23 cellular contexts compared by ENCODE assay signal in the genomic region with DNA sequence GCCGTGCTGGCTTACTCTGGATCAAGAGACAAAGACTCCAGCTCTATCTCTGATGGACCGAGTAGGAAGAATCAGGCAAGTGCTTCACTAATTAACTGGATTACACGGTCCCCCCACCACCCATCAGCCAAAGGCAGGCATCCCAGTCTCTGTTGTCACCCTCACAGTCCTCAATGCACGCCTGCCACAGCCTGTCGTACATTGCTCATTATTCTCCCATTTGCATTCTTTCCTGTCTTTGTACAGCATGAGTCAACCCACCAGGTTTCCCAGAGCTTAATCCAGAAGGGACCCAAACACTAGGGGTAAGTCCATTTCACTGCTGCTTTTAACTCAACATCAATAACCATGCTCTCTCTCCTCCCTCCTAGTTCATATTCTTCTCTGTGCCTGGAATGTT. TPM values are rescaled to one million over a fixed set of nuclear protein-coding genes. Genes with fewer than 3 reads are reported as not detected.
"Had no signal": no experiment of that assay in that cellular context is flagged by ENCODE, and none has a peak within 500 bp of the region (broad histone marks: within the 10 kb centered on the region; RNA-seq: fewer than 3 reads in every experiment).

No MANE protein-coding gene starts in this region.

- H3K27ac Mint-ChIP-seq: activated CD4-positive, alpha-beta T cell treated with anti-CD3 and anti-CD28 coated beads, Interleukin-2, amount 10 ng/mL, durations not matched to agents 24 days and 14 days; activated CD8-positive, alpha-beta T cell treated with anti-CD3 and anti-CD28 coated beads for 36 hours; activated naive CD8-positive, alpha-beta T cell treated with anti-CD3 and anti-CD28 coated beads, Interleukin-2, amount 10 ng/mL, durations not matched to agents 7 days and 5 days; activated T-helper 17 cell treated with anti-CD3 and anti-CD28 coated beads, Interleukin-2, amount 50 U/mL, for 72 hours; natural killer cell treated with Interleukin-12 subunit alpha and Interleukin-12 subunit beta and Interleukin-15 and Interleukin-18, amount 100 ng/mL, for 72 hours; T-cell had no signal

- H3K9me3 Mint-ChIP-seq: activated CD4-positive, alpha-beta T cell treated with anti-CD3 and anti-CD28 coated beads, Interleukin-2, amount 10 ng/mL, durations not matched to agents 24 days and 14 days; activated CD8-positive, alpha-beta T cell treated with anti-CD3 and anti-CD28 coated beads for 36 hours; activated naive CD8-positive, alpha-beta T cell treated with anti-CD3 and anti-CD28 coated beads, Interleukin-2, amount 10 ng/mL, durations not matched to agents 7 days and 5 days; activated T-helper 17 cell treated with anti-CD3 and anti-CD28 coated beads, Interleukin-2, amount 50 U/mL, for 72 hours; central memory CD8-positive, alpha-beta T cell; natural killer cell treated with Interleukin-12 subunit alpha and Interleukin-12 subunit beta and Interleukin-15 and Interleukin-18, amount 100 ng/mL, for 72 hours; T-cell had no signal

- H3K4me3 Mint-ChIP-seq: activated CD4-positive, alpha-beta T cell treated with anti-CD3 and anti-CD28 coated beads, Interleukin-2, amount 10 ng/mL, durations not matched to agents 24 days and 14 days; activated CD8-positive, alpha-beta T cell treated with anti-CD3 and anti-CD28 coated beads for 36 hours; activated naive CD8-positive, alpha-beta T cell treated with anti-CD3 and anti-CD28 coated beads, Interleukin-2, amount 10 ng/mL, durations not matched to agents 7 days and 5 days; activated T-helper 17 cell treated with anti-CD3 and anti-CD28 coated beads, Interleukin-2, amount 50 U/mL, for 72 hours; central memory CD8-positive, alpha-beta T cell; natural killer cell treated with Interleukin-12 subunit alpha and Interleukin-12 subunit beta and Interleukin-15 and Interleukin-18, amount 100 ng/mL, for 72 hours; T-cell had no signal

- H3K4me1 Mint-ChIP-seq: activated CD4-positive, alpha-beta T cell treated with anti-CD3 and anti-CD28 coated beads, Interleukin-2, amount 10 ng/mL, durations not matched to agents 24 days and 14 days; activated naive CD8-positive, alpha-beta T cell treated with anti-CD3 and anti-CD28 coated beads, Interleukin-2, amount 10 ng/mL, durations not matched to agents 7 days and 5 days; activated T-helper 17 cell treated with anti-CD3 and anti-CD28 coated beads, Interleukin-2, amount 50 U/mL, for 72 hours; central memory CD8-positive, alpha-beta T cell; T-cell had no signal

- H3K27me3 ChIP-seq: body of pancreas, colonic mucosa, sigmoid colon, thyroid gland had no signal

- ATAC-seq: activated CD8-positive, alpha-beta T cell treated with anti-CD3 and anti-CD28 coated beads for 36 hours; activated T-helper 17 cell treated with anti-CD3 and anti-CD28 coated beads, Interleukin-2, amount 50 U/mL, for 72 hours; body of pancreas; gastrocnemius medialis; heart left ventricle; natural killer cell treated with Interleukin-12 subunit alpha and Interleukin-12 subunit beta and Interleukin-15 and Interleukin-18, amount 100 ng/mL, for 72 hours; T-cell had no signal

- H3K36me3 Mint-ChIP-seq: activated naive CD8-positive, alpha-beta T cell treated with anti-CD3 and anti-CD28 coated beads, Interleukin-2, amount 10 ng/mL, durations not matched to agents 7 days and 5 days; natural killer cell treated with Interleukin-12 subunit alpha and Interleukin-12 subunit beta and Interleukin-15 and Interleukin-18, amount 100 ng/mL, for 72 hours; T-cell had no signal

- H3K27ac ChIP-seq: body of pancreas, colonic mucosa, gastrocnemius medialis, heart left ventricle, parathyroid adenoma, spleen, thyroid gland had no signal

- DNase-seq: activated CD4-positive, alpha-beta T cell treated with anti-CD3 and anti-CD28 coated beads, Interleukin-2, amount 10 ng/mL, durations not matched to agents 24 days and 14 days; activated CD8-positive, alpha-beta T cell treated with anti-CD3 and anti-CD28 coated beads for 36 hours; activated naive CD4-positive, alpha-beta T cell treated with Interleukin-2 at 50 U/mL for 16 hours; activated naive CD8-positive, alpha-beta T cell treated with anti-CD3 and anti-CD28 coated beads, Interleukin-2, amount 10 ng/mL, durations not matched to agents 7 days and 5 days; activated T-cell treated with anti-CD3 and anti-CD28 coated beads, Interleukin-2, amount 50 U/mL, for 1 hour; amygdala; body of pancreas; colonic mucosa; erythroblast; gastrocnemius medialis; heart left ventricle; mesendoderm; sigmoid colon; spleen; stimulated activated CD8-positive, alpha-beta memory T cell treated with anti-CD3 and anti-CD28 coated beads, Interleukin-4, amount 100 ng/mL, for 48 hours; stimulated activated naive CD4-positive, alpha-beta T cell treated with Interleukin-2 at 50 U/mL for 16 hours; T-cell; thyroid gland had no signal

- H3K4me1 ChIP-seq: body of pancreas, colonic mucosa, gastrocnemius medialis, heart left ventricle, parathyroid adenoma, spleen, thyroid gland had no signal

RNA-seq across cellular contexts. Expression of a gene that starts 44.4 kb away (rescaled TPM):
- total RNA-seq: activated CD4-positive, alpha-beta T cell treated with anti-CD3 and anti-CD28 coated beads, Interleukin-2, amount 10 ng/mL, durations not matched to agents 24 days and 14 days; activated CD8-positive, alpha-beta T cell treated with anti-CD3 and anti-CD28 coated beads for 36 hours; activated naive CD8-positive, alpha-beta T cell treated with anti-CD3 and anti-CD28 coated beads, Interleukin-2, amount 10 ng/mL, durations not matched to agents 7 days and 5 days; activated T-helper 17 cell treated with anti-CD3 and anti-CD28 coated beads, Interleukin-2, amount 50 U/mL, for 72 hours; body of pancreas; colonic mucosa; gastrocnemius medialis; heart left ventricle; kidney epithelial cell; natural killer cell treated with Interleukin-12 subunit alpha and Interleukin-12 subunit beta and Interleukin-15 and Interleukin-18, amount 100 ng/mL, for 72 hours; T-cell; thyroid gland had no signal
- polyA plus RNA-seq: heart left ventricle, spleen had no signal
